In the genomic region with DNA sequence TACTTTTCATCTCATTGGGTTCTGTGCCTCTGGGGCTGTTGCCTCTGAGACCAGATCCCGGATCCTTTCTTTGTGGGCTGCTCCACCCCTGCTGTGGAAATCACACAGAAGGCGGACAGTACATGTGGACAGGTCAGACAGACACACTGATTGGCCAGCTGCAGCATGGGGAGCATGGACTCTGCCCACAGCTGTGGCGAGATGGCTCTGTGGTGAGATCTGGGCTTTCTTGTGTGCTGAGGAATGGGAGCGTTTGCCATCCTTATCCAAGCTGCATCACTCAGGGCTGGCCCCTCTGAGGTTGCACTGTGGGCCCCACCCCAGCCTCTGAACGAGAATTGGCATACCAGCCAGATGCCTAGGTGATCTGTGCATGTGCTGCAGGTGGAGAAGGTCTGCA, we compare ENCODE assay signal across 16 cellular contexts.
DNase-seq lines count a peak whose midpoint lies in the region; ATAC-seq, FAIRE-seq and TF ChIP-seq lines count a peak whose summit lies in the region.
"Had no signal": no experiment of that assay in that cellular context is flagged by ENCODE, and none has a peak within 500 bp of the region (broad histone marks: within the 10 kb centered on the region; RNA-seq: fewer than 3 reads in every experiment).

No MANE protein-coding gene starts in this region.

- H3K9me3 ChIP-seq in endodermal cell (ENCODE audit: control insufficient read depth, low read length) (peaks cover 5% of the 10 kb centered on the region), HepG2 (ENCODE audit: low read length) (no peaks in the 10 kb centered on the region)
- H3K9me3 ChIP-seq: A549, HAP-1 had no signal

- no peak overlapping the region for H3K4me3 ChIP-seq in endodermal cell (ENCODE audit: low read length)
- no peak overlapping the region for H3K4me3 ChIP-seq in HepG2 (replicated peaks in 1 of 3; ENCODE audit: insufficient read depth in 1 of 3, low read depth in 2 of 3, low read length in 3 of 3)
- H3K4me3 ChIP-seq: A549, HAP-1 had no signal

- H2AFZ ChIP-seq in HepG2 (ENCODE audit: low read length) = no peak overlapping the region

- TF ChIP-seq CTCF in natural killer cell (IDR thresholded peaks at IDR 0.05) (no peak), endodermal cell (conservative IDR thresholded peaks at IDR 0.05) (no peak), HepG2 (CRISPR knock-in tag; IDR thresholded peaks at IDR 0.05) (no peak)

- TF ChIP-seq EP300 in HepG2 (IDR thresholded peaks at IDR 0.05; ENCODE audit: low read depth in 2 of 2, low read length in 2 of 2) = no peak
- no peak for TF ChIP-seq EP300 in HepG2 (CRISPR knock-in tag; IDR thresholded peaks at IDR 0.05; ENCODE audit: borderline replicate concordance)

- no peaks in the 10 kb centered on the region for H3K4me1 ChIP-seq in endodermal cell (ENCODE audit: control insufficient read depth, insufficient read depth, low read length)
- no peaks in the 10 kb centered on the region for H3K4me1 ChIP-seq in HepG2 (ENCODE audit: insufficient read depth, low read length)
- H3K4me1 ChIP-seq: A549, HAP-1 had no signal

- TF ChIP-seq RAD21 in HepG2 (CRISPR knock-in tag; IDR thresholded peaks at IDR 0.05) = no peak

- H3K79me2 ChIP-seq in HepG2 (ENCODE audit: insufficient read depth, low read length) = no peaks in the 10 kb centered on the region

- CTCF ChIA-PET in activated CD4-positive, alpha-beta T cell treated with anti-CD3 and anti-CD28 coated beads, Interleukin-2, amount 10 ng/mL, durations not matched to agents 7 days and 5 days (lab: Charles Lee) = no interaction called here
- CTCF ChIA-PET in HepG2 (lab: Yijun Ruan, JAX; ENCODE audit: low intra/inter-chr PET ratio, low total read pairs) = no interaction called here

- in situ Hi-C loops in HepG2 (cut with HindIII; ENCODE audit: extremely low pct_ligation_motif_present, low pct_unique_long_range_greater_than_20kb) = no loop called here

- no peaks in the 10 kb centered on the region for H4K20me1 ChIP-seq in HepG2 (ENCODE audit: insufficient read depth, low read length)

- no peaks in the 10 kb centered on the region for H3K27me3 Mint-ChIP-seq in activated CD4-positive, alpha-beta T cell treated with anti-CD3 and anti-CD28 coated beads, Interleukin-2, amount 10 ng/mL, durations not matched to agents 7 days and 5 days
- H3K27me3 Mint-ChIP-seq in activated naive CD8-positive, alpha-beta T cell treated with anti-CD3 and anti-CD28 coated beads, Interleukin-2, amount 10 ng/mL, durations not matched to agents 7 days and 5 days = no peaks in the 10 kb centered on the region
- H3K27me3 Mint-ChIP-seq in activated naive CD8-positive, alpha-beta T cell treated with anti-CD3 and anti-CD28 coated beads, Interleukin-2, amount 50 U/mL, for 24 hours = no peaks in the 10 kb centered on the region
- H3K27me3 Mint-ChIP-seq in natural killer cell (ENCODE audit: low read depth in 2 of 2) (no peaks in the 10 kb centered on the region), endodermal cell (ENCODE audit: insufficient read depth) (no peaks in the 10 kb centered on the region)
- H3K27me3 Mint-ChIP-seq: CD4-positive, alpha-beta memory T cell had no signal

- H3K27ac ChIP-seq in endodermal cell (ENCODE audit: low read depth, low read length) (no peak overlapping the region), HepG2 (ENCODE audit: extremely low read length, insufficient read depth, low read length) (no peak overlapping the region)
- H3K27ac ChIP-seq: 22Rv1, A549 had no signal

- no peaks in the 10 kb centered on the region for H3K27me3 ChIP-seq in endodermal cell (ENCODE audit: control insufficient read depth, insufficient read depth, low read length, poor library complexity, severe bottlenecking)
- H3K27me3 ChIP-seq in HepG2 (ENCODE audit: control insufficient read depth in 1 of 2, insufficient read depth in 2 of 2, low read length in 2 of 2) = no peaks in the 10 kb centered on the region

- no peak for DNase-seq in activated CD4-positive, alpha-beta T cell treated with anti-CD3 and anti-CD28 coated beads, Interleukin-2, amount 10 ng/mL, durations not matched to agents 7 days and 5 days
- no peak for DNase-seq in activated CD4-positive, alpha-beta T cell treated with anti-CD3 and anti-CD28 coated beads, Interleukin-2, amount 50 U/mL, for 48 hours
- no peak for DNase-seq in activated naive CD8-positive, alpha-beta T cell treated with anti-CD3 and anti-CD28 coated beads, Interleukin-2, amount 10 ng/mL, durations not matched to agents 7 days and 5 days
- no peak for DNase-seq in activated naive CD8-positive, alpha-beta T cell treated with anti-CD3 and anti-CD28 coated beads, Interleukin-2, amount 50 U/mL, for 24 hours
- DNase-seq in natural killer cell = no peak
- no peak for DNase-seq in NCI-H1930 (lab: John Stamatoyannopoulos, UW)
- no peak for DNase-seq in endodermal cell
- DNase-seq in HepG2 (ENCODE audit: low spot score) = no peak
- DNase-seq: AML-193; CD4-positive, alpha-beta memory T cell; DMS79 treated with DMSO at 0.1 percent for 48 hours; GF-D8 had no signal

- peaks cover 14% of the 10 kb centered on the region for H3K36me3 Mint-ChIP-seq in activated CD4-positive, alpha-beta T cell treated with anti-CD3 and anti-CD28 coated beads, Interleukin-2, amount 10 ng/mL, durations not matched to agents 7 days and 5 days (ENCODE audit: low read depth)
- peaks cover 33% of the 10 kb centered on the region for H3K36me3 Mint-ChIP-seq in activated naive CD8-positive, alpha-beta T cell treated with anti-CD3 and anti-CD28 coated beads, Interleukin-2, amount 10 ng/mL, durations not matched to agents 7 days and 5 days
- peaks cover 14% of the 10 kb centered on the region for H3K36me3 Mint-ChIP-seq in activated naive CD8-positive, alpha-beta T cell treated with anti-CD3 and anti-CD28 coated beads, Interleukin-2, amount 50 U/mL, for 24 hours (ENCODE audit: low read depth)
- H3K36me3 Mint-ChIP-seq in natural killer cell (no peaks in the 10 kb centered on the region), endodermal cell (ENCODE audit: low read depth) (peaks cover 6% of the 10 kb centered on the region)
- H3K36me3 Mint-ChIP-seq: CD14-positive monocyte had no signal

- no peak for FAIRE-seq in HepG2 (lab: Jason Lieb, UNC)
- FAIRE-seq: A549 had no signal

- intact Hi-C loops in natural killer cell (cut with micrococcal nuclease) (loop anchor here (5.0 kb wide), 3 partner anchors 40 to 95 kb away; no protein-coding TSS in a partner anchor), HepG2 (cut with micrococcal nuclease; ENCODE audit: unreplicated experiment) (no loop called here)

- no peaks in the 10 kb centered on the region for H3K36me3 ChIP-seq in endodermal cell (ENCODE audit: control insufficient read depth, insufficient read depth, low read length)
- H3K36me3 ChIP-seq in HepG2 (replicated peaks in 1 of 2; ENCODE audit: control insufficient read depth in 1 of 2, insufficient read depth in 2 of 2, low read length in 2 of 2) = no peaks in the 10 kb centered on the region
- H3K36me3 ChIP-seq: HAP-1 had no signal

- H3K4me1 Mint-ChIP-seq in activated CD4-positive, alpha-beta T cell treated with anti-CD3 and anti-CD28 coated beads, Interleukin-2, amount 10 ng/mL, durations not matched to agents 7 days and 5 days = peaks cover 22% of the 10 kb centered on the region
- H3K4me1 Mint-ChIP-seq in activated naive CD8-positive, alpha-beta T cell treated with anti-CD3 and anti-CD28 coated beads, Interleukin-2, amount 10 ng/mL, durations not matched to agents 7 days and 5 days = peaks cover 52% of the 10 kb centered on the region
- H3K4me1 Mint-ChIP-seq in activated naive CD8-positive, alpha-beta T cell treated with anti-CD3 and anti-CD28 coated beads, Interleukin-2, amount 50 U/mL, for 24 hours = peaks cover 55% of the 10 kb centered on the region
- H3K4me1 Mint-ChIP-seq in natural killer cell (peaks cover 80 to 87% of the 10 kb centered on the region in 2 donors), endodermal cell (no peaks in the 10 kb centered on the region)
- H3K4me1 Mint-ChIP-seq: CD14-positive monocyte had no signal

- WGBS in endodermal cell (ENCODE audit: insufficient coverage in 1 of 2, insufficient read length in 1 of 2), 2 experiments = 92 to 96% methylated on average over 4 to 5 of the region's 5 CpGs
- 39% methylated on average over 2 of the region's 5 CpGs for WGBS in HepG2 (ENCODE audit: low lambda C conversion rate)

- POLR2A ChIA-PET in activated CD4-positive, alpha-beta T cell treated with anti-CD3 and anti-CD28 coated beads, Interleukin-2, amount 10 ng/mL, durations not matched to agents 7 days and 5 days (lab: Charles Lee) = no interaction called here
- POLR2A ChIA-PET in activated naive CD8-positive, alpha-beta T cell treated with anti-CD3 and anti-CD28 coated beads, Interleukin-2, amount 10 ng/mL, durations not matched to agents 7 days and 5 days (lab: Charles Lee) = no interaction called here
- POLR2A ChIA-PET in HepG2 (lab: Yijun Ruan, JAX) = no interaction called here

- TF ChIP-seq POLR2A in HepG2 (IDR thresholded peaks at IDR 0.05; ENCODE audit: insufficient read depth in 1 of 2, low read depth in 2 of 2, low read length in 2 of 2) = no peak

- BruUV-seq in HepG2 (replicated peaks; lab: Mats Ljungman, UMichigan) = no TSS peak

- H3K9me3 Mint-ChIP-seq in activated CD4-positive, alpha-beta T cell treated with anti-CD3 and anti-CD28 coated beads, Interleukin-2, amount 10 ng/mL, durations not matched to agents 7 days and 5 days = peaks cover 6% of the 10 kb centered on the region
- H3K9me3 Mint-ChIP-seq in activated naive CD8-positive, alpha-beta T cell treated with anti-CD3 and anti-CD28 coated beads, Interleukin-2, amount 10 ng/mL, durations not matched to agents 7 days and 5 days = peaks cover 6% of the 10 kb centered on the region
- peaks cover 7% of the 10 kb centered on the region for H3K9me3 Mint-ChIP-seq in activated naive CD8-positive, alpha-beta T cell treated with anti-CD3 and anti-CD28 coated beads, Interleukin-2, amount 50 U/mL, for 24 hours
- peaks cover 2 to 5% of the 10 kb centered on the region in 2 donors for H3K9me3 Mint-ChIP-seq in natural killer cell
- H3K9me3 Mint-ChIP-seq in endodermal cell = peaks cover 14% of the 10 kb centered on the region

- H3K4me3 Mint-ChIP-seq in activated CD4-positive, alpha-beta T cell treated with anti-CD3 and anti-CD28 coated beads, Interleukin-2, amount 10 ng/mL, durations not matched to agents 7 days and 5 days = no peak overlapping the region
- H3K4me3 Mint-ChIP-seq in activated naive CD8-positive, alpha-beta T cell treated with anti-CD3 and anti-CD28 coated beads, Interleukin-2, amount 10 ng/mL, durations not matched to agents 7 days and 5 days = peak overlapping the region; percentile 46
- no peak overlapping the region for H3K4me3 Mint-ChIP-seq in activated naive CD8-positive, alpha-beta T cell treated with anti-CD3 and anti-CD28 coated beads, Interleukin-2, amount 50 U/mL, for 24 hours
- H3K4me3 Mint-ChIP-seq in natural killer cell (peak overlapping the region; percentile 71), endodermal cell (no peak overlapping the region)
- H3K4me3 Mint-ChIP-seq: CD14-positive monocyte had no signal

- no peak for ATAC-seq in activated naive CD8-positive, alpha-beta T cell treated with anti-CD3 and anti-CD28 coated beads, Interleukin-2, amount 10 ng/mL, durations not matched to agents 7 days and 5 days (ENCODE audit: low read depth)
- no peak for ATAC-seq in activated naive CD8-positive, alpha-beta T cell treated with anti-CD3 and anti-CD28 coated beads, Interleukin-2, amount 50 U/mL, for 24 hours
- no peak for ATAC-seq in natural killer cell
- no peak for ATAC-seq in HepG2
- ATAC-seq: A549 had no signal

- no peak overlapping the region for H3K4me2 ChIP-seq in HepG2 (ENCODE audit: low read depth, low read length)
- H3K4me2 ChIP-seq: A549 had no signal

- H3K27ac Mint-ChIP-seq in activated CD4-positive, alpha-beta T cell treated with anti-CD3 and anti-CD28 coated beads, Interleukin-2, amount 10 ng/mL, durations not matched to agents 7 days and 5 days = peak overlapping the region; percentile 33
- peak overlapping the region; percentile 83 for H3K27ac Mint-ChIP-seq in activated naive CD8-positive, alpha-beta T cell treated with anti-CD3 and anti-CD28 coated beads, Interleukin-2, amount 10 ng/mL, durations not matched to agents 7 days and 5 days
- no peak overlapping the region for H3K27ac Mint-ChIP-seq in activated naive CD8-positive, alpha-beta T cell treated with anti-CD3 and anti-CD28 coated beads, Interleukin-2, amount 50 U/mL, for 24 hours
- peak overlapping the region; percentile 87 to 90 for H3K27ac Mint-ChIP-seq in natural killer cell
- H3K27ac Mint-ChIP-seq in endodermal cell = no peak overlapping the region
- H3K27ac Mint-ChIP-seq: CD14-positive monocyte had no signal

- H3K9ac ChIP-seq in endodermal cell (ENCODE audit: extremely low read depth, low read length, poor library complexity, severe bottlenecking) (no peak overlapping the region), HepG2 (ENCODE audit: insufficient read depth, low read depth, low read length) (no peak overlapping the region)

Comparison
In these comparisons a context has a peak if more than half of its experiments do, and no peak if none do; other contexts are left out.
1. H3K27ac Mint-ChIP-seq: peak in activated CD4-positive, alpha-beta T cell treated with anti-CD3 and anti-CD28 coated beads, Interleukin-2, amount 10 ng/mL, durations not matched to agents 7 days and 5 days (single experiment), activated naive CD8-positive, alpha-beta T cell treated with anti-CD3 and anti-CD28 coated beads, Interleukin-2, amount 10 ng/mL, durations not matched to agents 7 days and 5 days (single experiment) and natural killer cell (2 of 2); none in activated naive CD8-positive, alpha-beta T cell treated with anti-CD3 and anti-CD28 coated beads, Interleukin-2, amount 50 U/mL, for 24 hours (single experiment) and endodermal cell (single experiment).
2. H3K4me3 Mint-ChIP-seq: peak in activated naive CD8-positive, alpha-beta T cell treated with anti-CD3 and anti-CD28 coated beads, Interleukin-2, amount 10 ng/mL, durations not matched to agents 7 days and 5 days (single experiment) and natural killer cell (single experiment); none in activated CD4-positive, alpha-beta T cell treated with anti-CD3 and anti-CD28 coated beads, Interleukin-2, amount 10 ng/mL, durations not matched to agents 7 days and 5 days (single experiment), activated naive CD8-positive, alpha-beta T cell treated with anti-CD3 and anti-CD28 coated beads, Interleukin-2, amount 50 U/mL, for 24 hours (single experiment) and endodermal cell (single experiment).